9 cellular contexts compared by ENCODE assay signal in the genomic region with DNA sequence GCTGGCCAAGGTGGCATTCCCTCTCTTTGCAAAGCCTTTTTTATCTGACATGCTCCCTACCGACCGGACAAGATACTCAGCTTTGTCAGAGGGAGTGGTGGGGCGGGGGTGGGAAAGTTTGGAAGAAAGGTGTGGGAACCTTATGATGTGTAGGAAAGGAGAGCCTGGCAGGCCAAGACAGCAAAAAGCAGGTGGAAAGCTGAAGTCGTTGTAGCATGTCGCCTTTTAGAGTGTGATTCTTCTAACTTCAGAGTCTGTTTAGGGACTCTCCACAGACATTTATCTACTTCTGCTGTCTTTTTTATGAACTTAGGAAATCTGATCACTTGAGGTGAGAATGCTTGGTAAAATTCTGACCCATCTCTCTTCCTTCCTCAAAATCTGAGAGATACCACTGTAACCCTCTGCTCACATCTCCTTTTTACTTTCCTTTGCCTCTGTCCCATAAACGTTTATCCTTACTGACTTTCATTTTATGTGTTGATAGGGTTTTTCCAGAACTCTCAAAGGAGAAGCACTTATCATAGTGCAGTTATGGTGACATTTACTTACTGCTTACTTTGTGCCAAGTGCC. TPM values are rescaled to one million over a fixed set of nuclear protein-coding genes. Genes with fewer than 3 reads are reported as not detected.
A peak's percentile ranks its signal among the peaks of the same experiment; 100 is the strongest.
DNase-seq lines count a peak whose midpoint lies in the region; ATAC-seq and TF ChIP-seq lines count a peak whose summit lies in the region.
"Had no signal": no experiment of that assay in that cellular context is flagged by ENCODE, and none has a peak within 500 bp of the region (broad histone marks: within the 10 kb centered on the region; RNA-seq: fewer than 3 reads in every experiment).

No MANE protein-coding gene starts in this region.

- H3K36me3 Mint-ChIP-seq in stimulated activated naive B cell treated with anti-CD40 and anti-IgM and Interleukin-4, amounts not matched to agents 10 μg/mL and 1 μg/mL and 100 μg/mL, for 72 hours = peaks cover 11 to 15% of the 10 kb centered on the region in 2 donors
- H3K36me3 Mint-ChIP-seq in progenitor cell of endocrine pancreas (ENCODE audit: insufficient read depth) = peaks cover 2% of the 10 kb centered on the region

- peak overlapping the region; percentile 99 for H3K27ac Mint-ChIP-seq in stimulated activated naive B cell treated with anti-CD40 and anti-IgM and Interleukin-4, amounts not matched to agents 10 μg/mL and 1 μg/mL and 100 μg/mL, for 72 hours
- H3K27ac Mint-ChIP-seq in progenitor cell of endocrine pancreas = no peak overlapping the region

- H3K27me3 Mint-ChIP-seq in stimulated activated naive B cell treated with anti-CD40 and anti-IgM and Interleukin-4, amounts not matched to agents 10 μg/mL and 1 μg/mL and 100 μg/mL, for 72 hours = no peaks in the 10 kb centered on the region
- H3K27me3 Mint-ChIP-seq in progenitor cell of endocrine pancreas = no peaks in the 10 kb centered on the region

- TF ChIP-seq CTCF in GM13977 (IDR thresholded peaks at IDR 0.05; ENCODE audit: extremely low read depth, insufficient read depth, missing control alignments) (no peak), progenitor cell of endocrine pancreas (IDR thresholded peaks at IDR 0.05; ENCODE audit: unreplicated experiment) (no peak)

- ATAC-seq in GM19452 (IDR thresholded peaks at IDR 0.05; ENCODE audit: unreplicated experiment) (peak; percentile 42), HG03045 (IDR thresholded peaks at IDR 0.05; ENCODE audit: unreplicated experiment) (peak; percentile 48)
- ATAC-seq in stimulated activated naive B cell treated with anti-CD40 and anti-IgM and Interleukin-4, amounts not matched to agents 10 μg/mL and 1 μg/mL and 100 μg/mL, for 72 hours (replicated peaks) = peak; percentile 78 to 79
- ATAC-seq: Right ventricle myocardium inferior had no signal

- H3K9me3 Mint-ChIP-seq in stimulated activated naive B cell treated with anti-CD40 and anti-IgM and Interleukin-4, amounts not matched to agents 10 μg/mL and 1 μg/mL and 100 μg/mL, for 72 hours = no peaks in the 10 kb centered on the region
- no peaks in the 10 kb centered on the region for H3K9me3 Mint-ChIP-seq in progenitor cell of endocrine pancreas (ENCODE audit: low read depth)

- peak overlapping the region; percentile 77 to 80 for H3K4me3 Mint-ChIP-seq in stimulated activated naive B cell treated with anti-CD40 and anti-IgM and Interleukin-4, amounts not matched to agents 10 μg/mL and 1 μg/mL and 100 μg/mL, for 72 hours
- H3K4me3 Mint-ChIP-seq in progenitor cell of endocrine pancreas (ENCODE audit: low read depth) = no peak overlapping the region

- H3K4me1 Mint-ChIP-seq in stimulated activated naive B cell treated with anti-CD40 and anti-IgM and Interleukin-4, amounts not matched to agents 10 μg/mL and 1 μg/mL and 100 μg/mL, for 72 hours = peaks cover 38 to 69% of the 10 kb centered on the region in 2 donors
- peaks cover 24% of the 10 kb centered on the region for H3K4me1 Mint-ChIP-seq in progenitor cell of endocrine pancreas (ENCODE audit: low read depth)

- in situ Hi-C loops in GM13977 (cut with MboI; ENCODE audit: low pct_unique_long_range_greater_than_20kb, low sequenced_read_pairs, unreplicated experiment) = no loop called here

- peak; percentile 29 for DNase-seq in SKM-1 treated with dmso at 0.1 percent for 144 hours (lab: John Stamatoyannopoulos, UW; ENCODE audit: unreplicated experiment)
- DNase-seq in stimulated activated naive B cell treated with anti-CD40 and anti-IgM and Interleukin-4, amounts not matched to agents 10 μg/mL and 1 μg/mL and 100 μg/mL, for 72 hours = no peak
- no peak for DNase-seq in GM13977 (ENCODE audit: low spot score)
- no peak for DNase-seq in progenitor cell of endocrine pancreas (ENCODE audit: low spot score, unreplicated experiment)
- no peak for DNase-seq in SHP77 (lab: John Stamatoyannopoulos, UW)
- DNase-seq in NCI-H187 treated with DMSO at 0.1 percent for 48 hours (lab: John Stamatoyannopoulos, UW) = no peak

RNA-seq across cellular contexts. Expression of gene RUFY3, which starts 8.2 kb away (rescaled TPM):
- total RNA-seq in progenitor cell of endocrine pancreas = 103 TPM in 2 replicates

RNA-seq across cellular contexts. Expression of gene UTP3, which starts 25.2 kb away (rescaled TPM):
- total RNA-seq in progenitor cell of endocrine pancreas = 25.5 and 27.7 TPM in 2 replicates

RNA-seq across cellular contexts. Expression of gene JCHAIN, which starts 47.2 kb away (rescaled TPM):
- total RNA-seq in progenitor cell of endocrine pancreas = not detected in 2 replicates
